Comparison of ENCODE assay signal across 15 cellular contexts in genomic region chr17:49632201-49632600, GRCh38. TPM values are rescaled to one million over a fixed set of nuclear protein-coding genes. Genes with fewer than 3 reads are reported as not detected.
"Had no signal": no experiment of that assay in that cellular context is flagged by ENCODE, and none has a peak within 500 bp of the region (broad histone marks: within the 10 kb centered on the region; RNA-seq: fewer than 3 reads in every experiment).

No MANE protein-coding gene starts in this region.

- H3K4me3 ChIP-seq: colonic mucosa, smooth muscle cell, uterus had no signal

- H3K4me1 ChIP-seq: colonic mucosa had no signal

- H3K36me3 ChIP-seq: colonic mucosa, neutrophil, uterus had no signal

- H3K9me3 ChIP-seq: colonic mucosa, neutrophil, uterus had no signal

- DNase-seq: activated CD4-positive, alpha-beta T cell treated with anti-CD3 and anti-CD28 coated beads for 4 hours; activated CD8-positive, alpha-beta memory T cell treated with anti-CD3 and anti-CD28 coated beads, Interleukin-2, amount 50 U/mL, for 48 hours; activated naive CD4-positive, alpha-beta T cell; caudate nucleus; colonic mucosa; effector CD4-positive, alpha-beta T cell; foreskin melanocyte; naive B cell; SIG-M5; uterus had no signal

- H3K27ac ChIP-seq: colonic mucosa, neutrophil, parathyroid adenoma had no signal

- H3K27me3 ChIP-seq: colonic mucosa, neutrophil, uterus had no signal

RNA-seq across cellular contexts. Expression of gene NXPH3, which starts 56.5 kb away (rescaled TPM):
- total RNA-seq: activated T-helper 1 cell treated with anti-CD3 and anti-CD28 coated beads, Interleukin-12 subunit alpha, Interleukin-12 subunit beta, Interleukin-2, Interleukin-4 antibody, amounts not matched to agents 30 ng/mL and 10 ng/mL and 1 ng/mL, durations not matched to agents 14 hours and 24 hours and 36 hours; mononuclear cell had no signal
